30 cellular contexts compared by ENCODE assay signal in the genomic region with DNA sequence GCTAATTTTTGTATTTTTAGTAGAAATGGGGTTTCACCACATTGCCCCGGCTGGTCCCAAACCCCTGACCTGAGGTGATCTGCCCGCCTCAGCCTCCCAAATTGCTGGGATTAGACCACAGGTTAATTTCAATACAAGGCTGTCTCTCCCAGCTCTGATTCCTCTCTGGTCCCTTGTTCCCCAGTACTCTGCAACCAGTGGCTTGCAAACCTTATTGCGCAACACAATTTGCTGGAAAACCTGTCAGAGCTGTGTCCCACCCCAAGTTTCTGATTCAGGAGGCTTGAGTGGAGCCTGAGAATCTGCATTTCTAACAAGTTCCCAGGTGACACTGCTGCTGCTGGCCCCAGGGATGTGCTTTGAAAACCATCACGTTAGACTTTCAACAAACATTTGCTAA.
"Had no signal": no experiment of that assay in that cellular context is flagged by ENCODE, and none has a peak within 500 bp of the region (broad histone marks: within the 10 kb centered on the region; RNA-seq: fewer than 3 reads in every experiment).

No MANE protein-coding gene starts in this region.

- H3K27me3 ChIP-seq: right atrium auricular region, testis, thyroid gland, upper lobe of left lung, vagina had no signal

- H3K9me3 Mint-ChIP-seq: nephron had no signal

- H3K79me2 ChIP-seq: parathyroid adenoma had no signal

- ATAC-seq: left cardiac atrium; left lobe of liver; naive thymus-derived CD8-positive, alpha-beta T cell; sciatic nerve; stimulated activated naive B cell treated with anti-CD40 and anti-IgM and Interleukin-4, amounts not matched to agents 10 μg/mL and 1 μg/mL and 100 μg/mL, for 72 hours; stimulated activated naive CD8-positive, alpha-beta T cell treated with anti-CD3 and anti-CD28 coated beads, Interleukin-15, Interleukin-2, amounts not matched to agents 100 U/mL and 50 U/mL, for 24 hours had no signal

- H3K36me3 Mint-ChIP-seq: naive thymus-derived CD8-positive, alpha-beta T cell; stimulated activated naive B cell treated with anti-CD40 and anti-IgM and Interleukin-4, amounts not matched to agents 10 μg/mL and 1 μg/mL and 100 μg/mL, for 72 hours had no signal

- FAIRE-seq: keratinocyte had no signal

- H3K36me3 ChIP-seq: lower lobe of right lung, neutrophil, right atrium auricular region, stomach, thyroid gland, transverse colon, upper lobe of left lung, vagina had no signal

- DNase-seq: hippocampal formation; kidney glomerular epithelial cell; left cardiac atrium; lower lobe of right lung; mammary epithelial cell; mesenchymal stem cell; naive thymus-derived CD8-positive, alpha-beta T cell; occipital lobe; stimulated activated CD4-positive, alpha-beta T cell treated with anti-CD3 and anti-CD28 coated beads, Interleukin-12 subunit alpha, Interleukin-12 subunit beta, amount 100 ng/mL, for 4 hours; stimulated activated CD4-positive, alpha-beta T cell treated with anti-CD3 and anti-CD28 coated beads, Interleukin-15, amount 100 ng/mL, for 24 hours; stimulated activated CD4-positive, alpha-beta T cell treated with anti-CD3 and anti-CD28 coated beads, Interleukin-2, amount 100 ng/mL, for 24 hours; stimulated activated CD4-positive, alpha-beta T cell treated with anti-CD3 and anti-CD28 coated beads, Interleukin-4, amount 100 ng/mL, for 1 hour; stimulated activated naive B cell treated with anti-CD40 and anti-IgM and Interleukin-4, amounts not matched to agents 10 μg/mL and 1 μg/mL and 100 μg/mL, for 72 hours; stimulated activated naive CD8-positive, alpha-beta T cell treated with anti-CD3 and anti-CD28 coated beads, Interleukin-15, Interleukin-2, amounts not matched to agents 100 U/mL and 50 U/mL, for 24 hours; stomach; testis; thyroid gland; transverse colon had no signal

- H3K4me3 ChIP-seq: lower lobe of right lung, right atrium auricular region, skin epidermis, stomach, testis, thyroid gland, transverse colon, upper lobe of left lung, vagina had no signal

- H3K4me3 Mint-ChIP-seq: naive thymus-derived CD8-positive, alpha-beta T cell; nephron; neural crest cell; stimulated activated naive B cell treated with anti-CD40 and anti-IgM and Interleukin-4, amounts not matched to agents 10 μg/mL and 1 μg/mL and 100 μg/mL, for 72 hours had no signal

- H3K4me1 ChIP-seq: lower lobe of right lung, parathyroid adenoma, right atrium auricular region, stomach, testis, thyroid gland, transverse colon, upper lobe of left lung, vagina had no signal

- H2AFZ ChIP-seq: parathyroid adenoma had no signal

- H3K9ac ChIP-seq: parathyroid adenoma had no signal

- H3K4me1 Mint-ChIP-seq: naive thymus-derived CD8-positive, alpha-beta T cell; nephron; neural crest cell; stimulated activated naive B cell treated with anti-CD40 and anti-IgM and Interleukin-4, amounts not matched to agents 10 μg/mL and 1 μg/mL and 100 μg/mL, for 72 hours had no signal

- H3K27ac Mint-ChIP-seq: naive thymus-derived CD8-positive, alpha-beta T cell; nephron; progenitor cell of endocrine pancreas; stimulated activated naive B cell treated with anti-CD40 and anti-IgM and Interleukin-4, amounts not matched to agents 10 μg/mL and 1 μg/mL and 100 μg/mL, for 72 hours had no signal

- H3K27ac ChIP-seq: lower lobe of right lung, neutrophil, parathyroid adenoma, right atrium auricular region, skin epidermis, stomach, testis, thyroid gland, transverse colon, upper lobe of left lung, vagina had no signal

- H3K9me3 ChIP-seq: lower lobe of right lung, neutrophil, right atrium auricular region, stomach, testis, thyroid gland, transverse colon, upper lobe of left lung, vagina had no signal
